Comparison of ENCODE assay signal across 8 cellular contexts in genomic region chr19:13149628-13150186, GRCh38. TPM values are rescaled to one million over a fixed set of nuclear protein-coding genes. Genes with fewer than 3 reads are reported as not detected.
DNase-seq lines count a peak whose midpoint lies in the region; ATAC-seq and TF ChIP-seq lines count a peak whose summit lies in the region.

No MANE protein-coding gene starts in this region.

- peaks cover 52% of the 10 kb centered on the region for H3K79me2 ChIP-seq in osteoblast (ENCODE audit: insufficient read depth, low read length)

- H3K4me3 ChIP-seq in LNCaP clone FGC (ENCODE audit: low read depth, low read length) (peak overlapping the region; percentile 84), fibroblast of villous mesenchyme (ENCODE audit: low read depth, low read length) (peak overlapping the region; percentile 89), osteoblast (ENCODE audit: insufficient read depth, low read length) (peak overlapping the region; percentile 97)

- TF ChIP-seq CTCF in LNCaP clone FGC (IDR thresholded peaks at IDR 0.05; ENCODE audit: control insufficient read depth, extremely low read depth, insufficient read depth), result no peak
- no peak for TF ChIP-seq CTCF in fibroblast of villous mesenchyme (IDR thresholded peaks at IDR 0.05; ENCODE audit: insufficient read depth, low read depth, low read length)
- TF ChIP-seq CTCF in osteoblast (IDR thresholded peaks at IDR 0.05; ENCODE audit: extremely low read depth, low read depth, low read length), result no peak
- TF ChIP-seq CTCF in GM20000 (IDR thresholded peaks at IDR 0.05; ENCODE audit: extremely low read depth, missing control alignments), result no peak

- H3K36me3 ChIP-seq in osteoblast (ENCODE audit: insufficient read depth, low read length), result peaks cover under 1% of the 10 kb centered on the region

- no peak for ATAC-seq in HG03571 (IDR thresholded peaks at IDR 0.05; ENCODE audit: unreplicated experiment)

- H3K9me3 ChIP-seq in osteoblast (ENCODE audit: low read depth, low read length), result no peaks in the 10 kb centered on the region

- peaks cover 17% of the 10 kb centered on the region for H4K20me1 ChIP-seq in osteoblast (ENCODE audit: insufficient read depth, low read length)

- peak overlapping the region; percentile 96 for H3K27ac ChIP-seq in osteoblast (ENCODE audit: low read depth, low read length)

- no peaks in the 10 kb centered on the region for H3K27me3 ChIP-seq in osteoblast (ENCODE audit: insufficient read depth, low read length)

- DNase-seq in activated CD8-positive, alpha-beta memory T cell treated with anti-CD3 and anti-CD28 coated beads, Interleukin-2, amount 50 U/mL, for 48 hours, result peak; percentile 76
- no peak for DNase-seq in activated CD8-positive, alpha-beta memory T cell treated with anti-CD3 and anti-CD28 coated beads for 24 hours
- DNase-seq in LNCaP clone FGC (ENCODE audit: low read depth) (no peak), fibroblast of villous mesenchyme (ENCODE audit: low read depth) (peak; percentile 39), osteoblast (ENCODE audit: insufficient read length, low spot score, missing footprints) (peak; percentile 84), GM20000 (ENCODE audit: low spot score) (no peak)
- peak; percentile 57 for DNase-seq in activated CD4-positive, CD25-positive, alpha-beta regulatory T cell treated with anti-CD3 and anti-CD28 coated beads, Interleukin-2, amount 50 U/mL, for 72 hours

- peak overlapping the region; percentile 97 for H3K4me2 ChIP-seq in osteoblast (ENCODE audit: insufficient read depth, low read length)

- H2AFZ ChIP-seq in osteoblast (ENCODE audit: low read length), result peak overlapping the region; percentile 90

- peaks cover 20% of the 10 kb centered on the region for H3K4me1 ChIP-seq in osteoblast (ENCODE audit: insufficient read depth, low read length)

RNA-seq across cellular contexts. Expression of gene STX10, which starts 0.5 kb away (rescaled TPM):
- total RNA-seq in fibroblast of villous mesenchyme, result 58.3 and 69.9 TPM in 2 replicates
- total RNA-seq in osteoblast, result 78.4 and 81.1 TPM in 2 replicates

RNA-seq across cellular contexts. Expression of gene IER2, which starts 0.5 kb away (rescaled TPM):
- 22.0 and 28.7 TPM in 2 replicates for total RNA-seq in fibroblast of villous mesenchyme
- total RNA-seq in osteoblast, result 14.8 and 15.9 TPM in 2 replicates

RNA-seq across cellular contexts. Expression of gene NACC1, which starts 31.6 kb away (rescaled TPM):
- total RNA-seq in fibroblast of villous mesenchyme, result 95.0 and 104 TPM in 2 replicates
- total RNA-seq in osteoblast, result 53.9 and 62.5 TPM in 2 replicates

RNA-seq across cellular contexts. Expression of gene TRMT1, which starts 33.2 kb away (rescaled TPM):
- total RNA-seq in fibroblast of villous mesenchyme (25.4 and 25.9 TPM in 2 replicates), osteoblast (18.6 and 29.7 TPM in 2 replicates)

RNA-seq across cellular contexts. Expression of gene LYL1, which starts 47.0 kb away (rescaled TPM):
- total RNA-seq in fibroblast of villous mesenchyme (2.6 and 3.9 TPM in 2 replicates), osteoblast (0.29 and 0.36 TPM in 2 replicates)

Comparison
In these comparisons a context has a peak if more than half of its experiments do, and no peak if none do; other contexts are left out.
1. DNase-seq: peak in activated CD8-positive, alpha-beta memory T cell treated with anti-CD3 and anti-CD28 coated beads, Interleukin-2, amount 50 U/mL, for 48 hours (single experiment), activated CD4-positive, CD25-positive, alpha-beta regulatory T cell treated with anti-CD3 and anti-CD28 coated beads, Interleukin-2, amount 50 U/mL, for 72 hours (single experiment), fibroblast of villous mesenchyme (single experiment) and osteoblast (single experiment); none in activated CD8-positive, alpha-beta memory T cell treated with anti-CD3 and anti-CD28 coated beads for 24 hours (single experiment), LNCaP clone FGC (single experiment) and GM20000 (single experiment).
2. Peak in every context shown above with its lines, with median percentiles within 50 percentile points of each other: H3K4me3 ChIP-seq.